In the genomic region with DNA sequence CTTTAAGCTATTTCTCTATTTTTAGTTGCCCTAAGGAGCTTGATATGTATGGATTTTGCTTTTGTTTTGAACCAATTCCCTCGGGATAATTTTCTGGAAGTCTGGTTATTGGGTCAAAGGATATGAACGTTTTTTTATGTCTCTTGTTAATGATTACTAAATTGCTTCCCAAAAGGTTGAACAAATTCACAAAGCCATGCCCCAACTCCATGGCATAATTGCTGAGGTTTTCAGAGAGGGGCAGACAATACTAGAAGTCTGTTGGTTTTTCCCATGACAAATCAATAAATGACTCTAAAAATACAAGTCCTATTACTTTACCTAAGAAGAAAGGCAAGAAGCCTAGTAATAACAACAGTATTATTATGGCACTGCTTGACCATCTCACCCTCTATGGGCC, we compare ENCODE assay signal across 2 cellular contexts.
TF ChIP-seq lines count a peak whose summit lies in the region.

No MANE protein-coding gene starts in this region.

TF ChIP-seq in H1, 55 proteins besides CTCF, POLR2A, EP300 and RAD21:
- TF ChIP-seq, protein P1, sequence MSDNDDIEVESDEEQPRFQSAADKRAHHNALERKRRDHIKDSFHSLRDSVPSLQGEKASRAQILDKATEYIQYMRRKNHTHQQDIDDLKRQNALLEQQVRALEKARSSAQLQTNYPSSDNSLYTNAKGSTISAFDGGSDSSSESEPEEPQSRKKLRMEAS (IDR thresholded peaks at IDR 0.05) = no peak
- TF ChIP-seq TCF12 (IDR thresholded peaks at IDR 0.05; ENCODE audit: low read depth, low read length) = no peak
- TF ChIP-seq, protein P2, sequence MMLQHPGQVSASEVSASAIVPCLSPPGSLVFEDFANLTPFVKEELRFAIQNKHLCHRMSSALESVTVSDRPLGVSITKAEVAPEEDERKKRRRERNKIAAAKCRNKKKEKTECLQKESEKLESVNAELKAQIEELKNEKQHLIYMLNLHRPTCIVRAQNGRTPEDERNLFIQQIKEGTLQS (IDR thresholded peaks at IDR 0.05; ENCODE audit: insufficient read depth, low read depth, low read length) = no peak

TF ChIP-seq in HepG2, 621 proteins besides CTCF, POLR2A, EP300 and RAD21:
- 0 out of 2 replicates have a peak, but pooled peaks have one; percentile 14 for TF ChIP-seq BCL6 (CRISPR knock-in tag; IDR thresholded peaks at IDR 0.05)
- no peak for TF ChIP-seq STAG1 (CRISPR knock-in tag; IDR thresholded peaks at IDR 0.05)
- no peak for TF ChIP-seq MYNN (CRISPR knock-in tag; IDR thresholded peaks at IDR 0.05; ENCODE audit: low read depth)
- TF ChIP-seq PHF8 (CRISPR knock-in tag; IDR thresholded peaks at IDR 0.05) = no peak
- TF ChIP-seq FLYWCH1 (CRISPR knock-in tag; IDR thresholded peaks at IDR 0.05) = no peak
- no peak for TF ChIP-seq HOXA5 (CRISPR knock-in tag; IDR thresholded peaks at IDR 0.05)
- TF ChIP-seq SP1 (IDR thresholded peaks at IDR 0.05) = no peak
- no peak for TF ChIP-seq SP1 (CRISPR knock-in tag; IDR thresholded peaks at IDR 0.05)
